1 cellular context compared by ENCODE assay signal in genomic region chr15:40543082-40543481, GRCh38.
TF ChIP-seq lines count a peak whose summit lies in the region.

No MANE protein-coding gene starts in this region.

TF ChIP-seq in GM12878, 131 proteins besides CTCF, POLR2A, EP300 and RAD21 (continued from another document):
- no peak for TF ChIP-seq NKRF (conservative IDR thresholded peaks at IDR 0.05)
- TF ChIP-seq GABPA (IDR thresholded peaks at IDR 0.05; ENCODE audit: low read depth), result no peak
- TF ChIP-seq PKNOX1 (IDR thresholded peaks at IDR 0.05), result no peak
- peak; percentile 32; the same call in 1 of the 2 replicates for TF ChIP-seq RAD51 (IDR thresholded peaks at IDR 0.05)
- no peak for TF ChIP-seq ESRRA (IDR thresholded peaks at IDR 0.05; ENCODE audit: low read length)
- no peak for TF ChIP-seq CBFB (IDR thresholded peaks at IDR 0.05; ENCODE audit: low read depth)
- no peak for TF ChIP-seq HCFC1 (IDR thresholded peaks at IDR 0.05; ENCODE audit: low read length)
- no peak for TF ChIP-seq PML (IDR thresholded peaks at IDR 0.05; ENCODE audit: low read length)
- no peak for TF ChIP-seq ZBTB4 (CRISPR knock-in tag; IDR thresholded peaks at IDR 0.05)
- TF ChIP-seq CREB1 (IDR thresholded peaks at IDR 0.05; ENCODE audit: low read depth), result no peak
- no peak for TF ChIP-seq SUPT20H (IDR thresholded peaks at IDR 0.05; ENCODE audit: borderline replicate concordance, control insufficient read depth, low read depth, low read length)
- TF ChIP-seq ZNF687 (IDR thresholded peaks at IDR 0.05), result 0 out of 2 replicates have a peak, but pooled peaks have one; percentile 7
- no peak for TF ChIP-seq E4F1 (IDR thresholded peaks at IDR 0.05; ENCODE audit: borderline replicate concordance, partially characterized antibody)
- TF ChIP-seq PBX3 (IDR thresholded peaks at IDR 0.05; ENCODE audit: insufficient replicate concordance, low read depth, low read length), result no peak
- TF ChIP-seq POLR2AphosphoS2 (IDR thresholded peaks at IDR 0.05; ENCODE audit: low read depth, low read length), result no peak
- no peak for TF ChIP-seq HSF1 (IDR thresholded peaks at IDR 0.05; ENCODE audit: low read depth, low read length)
- no peak for TF ChIP-seq WRNIP1 (IDR thresholded peaks at IDR 0.05; ENCODE audit: borderline replicate concordance, low read depth, low read length)
- TF ChIP-seq SIN3A (IDR thresholded peaks at IDR 0.05; ENCODE audit: low read depth, low read length), result no peak
- no peak for TF ChIP-seq IRF4 (IDR thresholded peaks at IDR 0.05; ENCODE audit: low read depth, low read length)
- TF ChIP-seq ATF2 (IDR thresholded peaks at IDR 0.05; ENCODE audit: low read length), result no peak
- TF ChIP-seq NR2F1 (conservative IDR thresholded peaks at IDR 0.05), result 0 out of 2 replicates have a peak, but pooled peaks have one; percentile 7
- TF ChIP-seq BHLHE40 (IDR thresholded peaks at IDR 0.05; ENCODE audit: borderline replicate concordance in 1 of 2, low read depth in 2 of 2, low read length in 1 of 2), result peak; percentile 87 to 91
- TF ChIP-seq MYB (IDR thresholded peaks at IDR 0.05; ENCODE audit: borderline replicate concordance, low read depth, low read length), result no peak
- TF ChIP-seq BMI1 (IDR thresholded peaks at IDR 0.05; ENCODE audit: borderline replicate concordance), result no peak
- TF ChIP-seq ZBTB11 (CRISPR knock-in tag; IDR thresholded peaks at IDR 0.05), result no peak
- TF ChIP-seq HDGF (IDR thresholded peaks at IDR 0.05), result no peak
- no peak for TF ChIP-seq RB1 (IDR thresholded peaks at IDR 0.05; ENCODE audit: borderline replicate concordance)
- no peak for TF ChIP-seq SMARCA5 (IDR thresholded peaks at IDR 0.05)
- TF ChIP-seq NBN (IDR thresholded peaks at IDR 0.05), result no peak; the same call in 1 of the 2 replicates
TF ChIP-seq in GM12878: peak in this region for 12.
